In genomic region chrX:153969125-153969903, GRCh38 we compare ENCODE assay signal across 8 cellular contexts. TPM values are rescaled to one million over a fixed set of nuclear protein-coding genes. Genes with fewer than 3 reads are reported as not detected.
DNase-seq lines count a peak whose midpoint lies in the region; ATAC-seq and TF ChIP-seq lines count a peak whose summit lies in the region.

No MANE protein-coding gene starts in this region.

- no peak for TF ChIP-seq POLR2A in Peyer's patch (IDR thresholded peaks at IDR 0.05)

- TF ChIP-seq CTCF in Peyer's patch (IDR thresholded peaks at IDR 0.05) (no peak), epithelial cell of proximal tubule (conservative IDR thresholded peaks at IDR 0.05; ENCODE audit: low read depth, low read length) (no peak), GM20000 (IDR thresholded peaks at IDR 0.05; ENCODE audit: extremely low read depth, missing control alignments) (no peak)

- H3K4me3 ChIP-seq in GM08714 (ENCODE audit: low read length): peak overlapping the region; percentile 85
- peak overlapping the region; percentile 70 to 85 (median 79) for H3K4me3 ChIP-seq in Peyer's patch
- peak overlapping the region; percentile 83 for H3K4me3 ChIP-seq in epithelial cell of proximal tubule (ENCODE audit: low read depth, low read length)
- H3K4me3 ChIP-seq in rectal smooth muscle tissue (ENCODE audit: low read length): peak overlapping the region; percentile 58

- H3K36me3 ChIP-seq in Peyer's patch (no peaks in the 10 kb centered on the region), rectal smooth muscle tissue (ENCODE audit: control insufficient read depth, insufficient read depth, low read length) (no peaks in the 10 kb centered on the region)

- H3K27me3 ChIP-seq in Peyer's patch: no peaks in the 10 kb centered on the region
- no peaks in the 10 kb centered on the region for H3K27me3 ChIP-seq in rectal smooth muscle tissue (ENCODE audit: control insufficient read depth, insufficient read depth, low read length)

- DNase-seq in Peyer's patch (peak in 1 of 3 donors; percentile 49), epithelial cell of proximal tubule (ENCODE audit: low read depth) (no peak), DMS53 (lab: John Stamatoyannopoulos, UW) (no peak), globus pallidus (ENCODE audit: low spot score) (no peak), GM20000 (ENCODE audit: low spot score) (no peak)

- H3K9me3 ChIP-seq in Peyer's patch: no peaks in the 10 kb centered on the region

- ATAC-seq in HG02973 (IDR thresholded peaks at IDR 0.05; ENCODE audit: unreplicated experiment): no peak

- H3K27ac ChIP-seq in Peyer's patch: peak overlapping the region; percentile 99 to 100 (median 99)
- peak overlapping the region; percentile 75 for H3K27ac ChIP-seq in rectal smooth muscle tissue (ENCODE audit: low read depth, low read length)

- H3K4me1 ChIP-seq in Peyer's patch (peaks cover 0 to 51% (median 15%) of the 10 kb centered on the region in 4 donors), rectal smooth muscle tissue (ENCODE audit: control insufficient read depth, insufficient read depth, low read length) (peaks cover 17% of the 10 kb centered on the region)

- no peak overlapping the region for H3K9ac ChIP-seq in rectal smooth muscle tissue (ENCODE audit: low read length)

RNA-seq across cellular contexts. Expression of gene HCFC1, which starts 2.3 kb away (rescaled TPM):
- total RNA-seq in Peyer's patch (10 to 100 TPM; 44.1 to 70.6 (median 55.6) TPM), epithelial cell of proximal tubule (59.7 and 61.9 TPM in 2 replicates)

RNA-seq across cellular contexts. Expression of gene TMEM187, which starts 3.2 kb away (rescaled TPM):
- total RNA-seq in Peyer's patch: 10 to 100 TPM; 10.7 to 32.6 (median 12.8) TPM
- 2.3 and 4.3 TPM in 2 replicates for total RNA-seq in epithelial cell of proximal tubule

RNA-seq across cellular contexts. Expression of gene RENBP, which starts 24.9 kb away (rescaled TPM):
- total RNA-seq in Peyer's patch (10 to 100 TPM in 2 of 4 donors, 1 to 10 TPM in 2; 4.9 to 13.3 (median 9.4) TPM), epithelial cell of proximal tubule (0.92 and 1.5 TPM in 2 replicates)

RNA-seq across cellular contexts. Expression of gene NAA10, which starts 34.5 kb away (rescaled TPM):
- 100 to 1,000 TPM in 1 of 4 donors, 10 to 100 TPM in 3; 32.9 to 118 (median 54.1) TPM for total RNA-seq in Peyer's patch
- total RNA-seq in epithelial cell of proximal tubule: 88.0 and 171 TPM in 2 replicates

RNA-seq across cellular contexts. Expression of gene ARHGAP4, which starts 43.2 kb away (rescaled TPM):
- 100 to 1,000 TPM in 1 of 4 donors, 10 to 100 TPM in 3; 23.6 to 211 (median 57.6) TPM for total RNA-seq in Peyer's patch
- 11.6 and 20.2 TPM in 2 replicates for total RNA-seq in epithelial cell of proximal tubule
